In the genomic region with DNA sequence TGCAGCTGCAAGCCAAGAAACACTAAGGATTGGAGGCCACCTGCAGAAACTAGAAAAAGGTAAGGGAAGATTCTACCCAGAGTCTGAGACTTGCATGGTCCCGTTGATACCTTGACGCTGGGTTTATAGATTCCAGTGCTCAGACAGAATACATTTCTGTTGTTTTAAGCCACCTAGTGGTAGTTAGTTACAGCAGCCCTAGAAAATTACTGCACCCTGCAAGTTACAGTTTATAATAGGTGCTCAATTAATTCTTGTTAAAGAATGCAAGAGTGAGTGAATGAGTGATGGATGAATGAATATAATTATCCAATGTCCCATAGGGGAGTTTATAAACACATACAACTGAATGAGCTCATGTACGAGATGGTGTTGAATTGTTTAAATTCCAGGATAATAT, we compare ENCODE assay signal across 9 cellular contexts.
DNase-seq lines count a peak whose midpoint lies in the region; ATAC-seq and TF ChIP-seq lines count a peak whose summit lies in the region.
"Had no signal": no experiment of that assay in that cellular context is flagged by ENCODE, and none has a peak within 500 bp of the region (broad histone marks: within the 10 kb centered on the region; RNA-seq: fewer than 3 reads in every experiment).

No MANE protein-coding gene starts in this region.

- peaks cover 0 to 5% (median 2%) of the 10 kb centered on the region in 3 donors for H3K27me3 Mint-ChIP-seq in immature natural killer cell (ENCODE audit: low read depth in 3 of 3)
- no peaks in the 10 kb centered on the region for H3K27me3 Mint-ChIP-seq in Calu3 (ENCODE audit: unreplicated experiment)
- H3K27me3 Mint-ChIP-seq: natural killer cell treated with Interleukin-12 subunit alpha and Interleukin-12 subunit beta and Interleukin-15 and Interleukin-18, amount 100 ng/mL, for 72 hours had no signal

- no peaks in the 10 kb centered on the region for H3K36me3 Mint-ChIP-seq in immature natural killer cell
- no peaks in the 10 kb centered on the region for H3K36me3 Mint-ChIP-seq in Calu3 (ENCODE audit: insufficient read depth, unreplicated experiment)
- H3K36me3 Mint-ChIP-seq: natural killer cell treated with Interleukin-12 subunit alpha and Interleukin-12 subunit beta and Interleukin-15 and Interleukin-18, amount 100 ng/mL, for 72 hours had no signal

- no peak overlapping the region for H3K9ac ChIP-seq in mesendoderm (ENCODE audit: low read length)

- H3K23ac ChIP-seq in mesendoderm (ENCODE audit: low read length), result no peak overlapping the region

- no peak overlapping the region for H2BK120ac ChIP-seq in mesendoderm (ENCODE audit: low read depth, low read length)

- intact Hi-C loops in Calu3 (cut with micrococcal nuclease; ENCODE audit: unreplicated experiment), result loop anchor here (5.0 kb wide), 1 partner anchor 181 kb away; no protein-coding TSS in a partner anchor

- CTCF ChIA-PET in Calu3 (lab: Charles Lee), result no interaction called here

- H3K4me1 ChIP-seq in mesendoderm (ENCODE audit: control insufficient read depth, low read depth, low read length) (no peaks in the 10 kb centered on the region), upper lobe of left lung (no peaks in the 10 kb centered on the region)

- H3K18ac ChIP-seq in mesendoderm (ENCODE audit: low read length), result no peak overlapping the region

- no peak for TF ChIP-seq POLR2A in upper lobe of left lung (IDR thresholded peaks at IDR 0.05)

- H3K9me3 ChIP-seq in WERI-Rb-1 (ENCODE audit: severe bottlenecking), result no peaks in the 10 kb centered on the region
- no peaks in the 10 kb centered on the region for H3K9me3 ChIP-seq in upper lobe of left lung

- no peak overlapping the region for H3K4me2 ChIP-seq in mesendoderm (ENCODE audit: low read length)

- no peaks in the 10 kb centered on the region for H3K79me1 ChIP-seq in mesendoderm (ENCODE audit: low read length)

- DNase-seq in HS-5 (ENCODE audit: low read depth) (peak; percentile 8), WERI-Rb-1 (no peak), mesendoderm (peak; percentile 35), upper lobe of left lung (no peak), immature natural killer cell (no peak), Calu3 (no peak), NCI-H187 (lab: John Stamatoyannopoulos, UW) (no peak)

- no peak overlapping the region for H3K27ac ChIP-seq in WERI-Rb-1
- no peak overlapping the region for H3K27ac ChIP-seq in mesendoderm (ENCODE audit: low read depth, low read length)
- H3K27ac ChIP-seq in upper lobe of left lung, result no peak overlapping the region

- H3K4me1 Mint-ChIP-seq in immature natural killer cell (no peaks in the 10 kb centered on the region), Calu3 (ENCODE audit: low read depth, unreplicated experiment) (no peaks in the 10 kb centered on the region)

- H2AK5ac ChIP-seq in mesendoderm (ENCODE audit: low read length), result no peak overlapping the region

- H2BK15ac ChIP-seq in mesendoderm (replicated peaks; ENCODE audit: low read depth), result no peak overlapping the region

- peaks cover 0 to 4% (median 2%) of the 10 kb centered on the region in 6 donors for H3K9me3 Mint-ChIP-seq in immature natural killer cell
- no peaks in the 10 kb centered on the region for H3K9me3 Mint-ChIP-seq in Calu3 (ENCODE audit: low read depth, unreplicated experiment)

- no peak overlapping the region for H2BK5ac ChIP-seq in mesendoderm (ENCODE audit: low read length)

- WGBS in mesendoderm (ENCODE audit: extremely low coverage, insufficient coverage, low lambda C conversion rate), result no CpG with 5 or more reads among the region's 3 CpGs
- WGBS in upper lobe of left lung, 2 donors, result 79 to 81% methylated on average over 3 of the region's 3 CpGs

- no peak overlapping the region for H3K4ac ChIP-seq in mesendoderm (ENCODE audit: low read depth, low read length)

- no TSS peak for BruUV-seq in Calu3 (replicated peaks; lab: Mats Ljungman, UMichigan)

- no peak for ATAC-seq in upper lobe of left lung (ENCODE audit: low FRiP score in 2 of 2)
- ATAC-seq: natural killer cell treated with Interleukin-12 subunit alpha and Interleukin-12 subunit beta and Interleukin-15 and Interleukin-18, amount 100 ng/mL, for 72 hours had no signal

- TF ChIP-seq CTCF in GM12874 (IDR thresholded peaks at IDR 0.05; ENCODE audit: insufficient read depth, low read depth, low read length) (peak; percentile 33; the same call in 1 of the 2 replicates), WERI-Rb-1 (IDR thresholded peaks at IDR 0.05; ENCODE audit: low read depth, low read length) (peak; percentile 24; the same call in 1 of the 2 replicates), upper lobe of left lung (IDR thresholded peaks at IDR 0.05) (peak in 1 of 6 experiments; percentile 26), Calu3 (IDR thresholded peaks at IDR 0.05; ENCODE audit: unreplicated experiment) (no peak)

- no peak for TF ChIP-seq EP300 in upper lobe of left lung (IDR thresholded peaks at IDR 0.05)

- H3K36me3 ChIP-seq in WERI-Rb-1 (no peaks in the 10 kb centered on the region), mesendoderm (ENCODE audit: control insufficient read depth, insufficient read depth, low read length) (no peaks in the 10 kb centered on the region), upper lobe of left lung (no peaks in the 10 kb centered on the region)

- no peaks in the 10 kb centered on the region for H3K79me2 ChIP-seq in mesendoderm (ENCODE audit: control insufficient read depth, insufficient read depth, low read length)

- H3K56ac ChIP-seq in mesendoderm (ENCODE audit: low read length), result no peak overlapping the region

- H4K5ac ChIP-seq in mesendoderm (ENCODE audit: low read length), result no peak overlapping the region

- H4K8ac ChIP-seq in mesendoderm (ENCODE audit: low read depth, low read length), result no peak overlapping the region

- no peak overlapping the region for H3K4me3 Mint-ChIP-seq in immature natural killer cell
- H3K4me3 Mint-ChIP-seq in Calu3 (ENCODE audit: low read depth, unreplicated experiment), result no peak overlapping the region
- H3K4me3 Mint-ChIP-seq: natural killer cell treated with Interleukin-12 subunit alpha and Interleukin-12 subunit beta and Interleukin-15 and Interleukin-18, amount 100 ng/mL, for 72 hours had no signal

- H3K27me3 ChIP-seq in WERI-Rb-1 (ENCODE audit: insufficient read depth, low read depth, severe bottlenecking) (no peaks in the 10 kb centered on the region), mesendoderm (ENCODE audit: insufficient read depth, low read length, poor library complexity) (no peaks in the 10 kb centered on the region), upper lobe of left lung (no peaks in the 10 kb centered on the region)

- no peak overlapping the region for H3K27ac Mint-ChIP-seq in immature natural killer cell
- no peak overlapping the region for H3K27ac Mint-ChIP-seq in Calu3 (ENCODE audit: unreplicated experiment)
- H3K27ac Mint-ChIP-seq: natural killer cell treated with Interleukin-12 subunit alpha and Interleukin-12 subunit beta and Interleukin-15 and Interleukin-18, amount 100 ng/mL, for 72 hours had no signal

- H3K4me3 ChIP-seq in WERI-Rb-1 (ENCODE audit: low read depth, low read length) (no peak overlapping the region), mesendoderm (ENCODE audit: low read length) (no peak overlapping the region), upper lobe of left lung (no peak overlapping the region)

Comparison
In these comparisons a context has a peak if more than half of its experiments do, and no peak if none do; other contexts are left out.
1. DNase-seq: peak in HS-5 (single experiment) and mesendoderm (single experiment); none in WERI-Rb-1 (single experiment), upper lobe of left lung (0 of 2), immature natural killer cell (0 of 3), Calu3 (single experiment) and NCI-H187 (0 of 2).